Comparison of ENCODE assay signal across 36 cellular contexts in genomic region chr20:13187899-13188298, GRCh38. TPM values are rescaled to one million over a fixed set of nuclear protein-coding genes. Genes with fewer than 3 reads are reported as not detected.
"Had no signal": no experiment of that assay in that cellular context is flagged by ENCODE, and none has a peak within 500 bp of the region (broad histone marks: within the 10 kb centered on the region; RNA-seq: fewer than 3 reads in every experiment).

No MANE protein-coding gene starts in this region.

- H3K36me3 ChIP-seq: MG63 had no signal

- DNase-seq: Karpas-422, Kasumi-1, MG63, MM.1S, MV-4-11, NCI-H1048, NCI-H1092, NCI-H1092 treated with DMSO at 0.1 percent for 48 hours, NCI-H1105, NCI-H1105 treated with DMSO at 0.1 percent for 48 hours, NCI-H1417, NCI-H1417 treated with DMSO at 0.1 percent for 48 hours, NCI-H1436, NCI-H1436 treated with DMSO at 0.1 percent for 48 hours, NCI-H146, NCI-H1694, NCI-H1694 treated with DMSO at 0.1 percent for 48 hours, NCI-H187, NCI-H187 treated with DMSO at 0.1 percent for 48 hours, NCI-H2029, NCI-H2029 treated with DMSO at 0.1 percent for 48 hours, NCI-H2081, NCI-H2081 treated with DMSO at 0.1 percent for 48 hours, NCI-H2107, NCI-H2171, NCI-H2171 treated with DMSO at 0.1 percent for 48 hours, NCI-H2227 treated with DMSO at 0.1 percent for 48 hours, NCI-H226, NCI-H345, NCI-H446, NCI-H446 treated with DMSO at 0.1 percent for 48 hours, NCI-H510A, NCI-H510A treated with DMSO at 0.1 percent for 48 hours, NCI-H524 had no signal

- H3K4me3 ChIP-seq: MG63 had no signal

RNA-seq across cellular contexts. Expression of gene ISM1, which starts 33.2 kb away (rescaled TPM):
- total RNA-seq: M059J, NCI-H460 had no signal
